In the genomic region with DNA sequence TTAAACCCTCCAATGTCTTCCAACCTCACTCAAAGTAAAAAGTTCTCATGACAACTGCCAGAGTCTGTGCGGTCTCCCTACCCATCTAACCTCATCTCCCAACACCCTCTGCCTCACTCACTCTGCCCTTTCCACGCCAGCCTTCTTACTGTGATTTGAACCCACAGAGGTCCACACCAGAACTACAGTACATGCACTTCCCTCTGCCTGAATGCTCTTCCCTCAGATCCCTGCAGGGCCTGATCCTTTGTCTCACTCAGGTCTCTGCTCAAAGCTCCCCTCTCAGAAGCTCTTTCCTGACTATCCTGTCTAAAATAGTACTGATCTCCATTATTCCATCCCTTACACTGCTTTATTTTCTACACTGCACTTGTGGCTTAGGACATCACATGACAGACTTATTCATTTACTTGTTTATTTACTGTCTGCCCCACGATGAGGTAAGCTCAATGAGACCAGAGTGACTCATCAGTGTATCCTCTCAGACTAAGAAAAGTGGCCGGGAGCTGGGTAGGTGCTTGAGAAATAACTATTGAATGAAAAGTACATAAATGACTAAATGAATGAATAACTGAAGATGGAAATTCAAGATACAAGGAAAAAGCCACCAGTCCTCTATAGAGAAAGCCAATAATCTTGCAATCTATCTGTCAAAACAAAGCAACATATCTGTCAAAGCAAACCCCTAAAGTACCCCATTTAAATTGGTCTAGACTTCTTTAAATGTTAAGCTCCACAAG, we compare ENCODE assay signal across 1 cellular context.
TF ChIP-seq lines count a peak whose summit lies in the region.

No MANE protein-coding gene starts in this region.

TF ChIP-seq in K562, 482 proteins besides CTCF, POLR2A, EP300 and RAD21 (continued from another document and continues in another):
- TF ChIP-seq TRIM28 (IDR thresholded peaks at IDR 0.05): no peak
- TF ChIP-seq BCLAF1 (IDR thresholded peaks at IDR 0.05; ENCODE audit: borderline replicate concordance in 1 of 2, control insufficient read depth in 1 of 2, low read depth in 2 of 2, low read length in 1 of 2): no peak
- no peak for TF ChIP-seq CREB3 (tag; conservative IDR thresholded peaks at IDR 0.05; ENCODE audit: low read depth)
- no peak for TF ChIP-seq ZNF3 (CRISPR knock-in tag; IDR thresholded peaks at IDR 0.05)
- TF ChIP-seq ETS1 (conservative IDR thresholded peaks at IDR 0.05; ENCODE audit: control insufficient read depth, low read depth, low read length): no peak
- TF ChIP-seq SAFB (IDR thresholded peaks at IDR 0.05; ENCODE audit: borderline replicate concordance, low read depth, low read length): no peak
- TF ChIP-seq HLTF (IDR thresholded peaks at IDR 0.05): no peak
- no peak for TF ChIP-seq SP2 (IDR thresholded peaks at IDR 0.05; ENCODE audit: extremely low read depth, low read depth, low read length, poor library complexity, severe bottlenecking)
- TF ChIP-seq CHD4 (IDR thresholded peaks at IDR 0.05; ENCODE audit: insufficient read depth, insufficient replicate concordance, low read depth, low read length, poor library complexity, severe bottlenecking): no peak
- no peak for TF ChIP-seq ZNF175 (CRISPR knock-in tag; IDR thresholded peaks at IDR 0.05; ENCODE audit: low read depth)
- TF ChIP-seq MAFF (IDR thresholded peaks at IDR 0.05; ENCODE audit: low read length): peak; percentile 9; the same call in 1 of the 2 replicates
- TF ChIP-seq SETDB1 (IDR thresholded peaks at IDR 0.05; ENCODE audit: low read length): no peak
- TF ChIP-seq ZNF384 (IDR thresholded peaks at IDR 0.05; ENCODE audit: low read depth, low read length): no peak
- peak; percentile 51; the same call in 1 of the 2 replicates for TF ChIP-seq MAFG (tag; conservative IDR thresholded peaks at IDR 0.05)
- peak; percentile 80 to 84; a peak in 3 of 4 replicates for TF ChIP-seq FOXA3 (CRISPR knock-in tag; conservative IDR thresholded peaks at IDR 0.05 in 1 of 2, IDR thresholded peaks at IDR 0.05 in 1 of 2)
- TF ChIP-seq ZBTB2 (IDR thresholded peaks at IDR 0.05): no peak
- TF ChIP-seq RCOR1 (IDR thresholded peaks at IDR 0.05; ENCODE audit: borderline replicate concordance in 1 of 2, low read depth in 2 of 2, low read length in 2 of 2): peak in 1 of 2 experiments; percentile 32; a peak in 1 of 4 replicates
- TF ChIP-seq ZNF717 (CRISPR knock-in tag; IDR thresholded peaks at IDR 0.05): no peak
- TF ChIP-seq PHF21A (IDR thresholded peaks at IDR 0.05; ENCODE audit: borderline replicate concordance, low read depth): no peak
- TF ChIP-seq PRMT5 (CRISPR knock-in tag; IDR thresholded peaks at IDR 0.05): no peak
- TF ChIP-seq, protein P1, sequence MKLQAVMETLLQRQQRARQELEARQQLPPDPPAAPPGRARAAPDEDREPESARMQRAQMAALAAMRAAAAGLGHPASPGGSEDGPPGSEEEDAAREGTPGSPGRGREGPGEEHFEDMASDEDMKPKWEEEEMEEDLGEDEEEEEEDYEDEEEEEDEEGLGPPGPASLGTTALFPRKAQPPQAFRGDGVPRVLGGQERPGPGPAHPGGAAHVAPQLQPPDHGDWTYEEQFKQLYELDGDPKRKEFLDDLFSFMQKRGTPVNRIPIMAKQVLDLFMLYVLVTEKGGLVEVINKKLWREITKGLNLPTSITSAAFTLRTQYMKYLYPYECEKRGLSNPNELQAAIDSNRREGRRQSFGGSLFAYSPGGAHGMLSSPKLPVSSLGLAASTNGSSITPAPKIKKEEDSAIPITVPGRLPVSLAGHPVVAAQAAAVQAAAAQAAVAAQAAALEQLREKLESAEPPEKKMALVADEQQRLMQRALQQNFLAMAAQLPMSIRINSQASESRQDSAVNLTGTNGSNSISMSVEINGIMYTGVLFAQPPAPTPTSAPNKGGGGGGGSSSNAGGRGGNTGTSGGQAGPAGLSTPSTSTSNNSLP (IDR thresholded peaks at IDR 0.05; ENCODE audit: borderline replicate concordance, low read depth, low read length): no peak
- TF ChIP-seq CXXC5 (CRISPR knock-in tag; IDR thresholded peaks at IDR 0.05): no peak
- no peak for TF ChIP-seq DMBX1 (CRISPR knock-in tag; IDR thresholded peaks at IDR 0.05; ENCODE audit: borderline replicate concordance)
- TF ChIP-seq JUND (IDR thresholded peaks at IDR 0.05; ENCODE audit: borderline replicate concordance, low read depth, low read length): peak; percentile 93
- TF ChIP-seq JUND (tag; IDR thresholded peaks at IDR 0.05; ENCODE audit: borderline replicate concordance, low read depth, low read length): peak; percentile 93
- TF ChIP-seq ZNF586 (CRISPR knock-in tag; conservative IDR thresholded peaks at IDR 0.05): no peak
- no peak for TF ChIP-seq ATF1 (CRISPR knock-in tag; IDR thresholded peaks at IDR 0.05)
- TF ChIP-seq ATF1 (tag; IDR thresholded peaks at IDR 0.05): no peak; the same call in 1 of the 2 replicates
- no peak for TF ChIP-seq XRCC5 (IDR thresholded peaks at IDR 0.05; ENCODE audit: low read depth, low read length)
- TF ChIP-seq BRF2 (IDR thresholded peaks at IDR 0.05; ENCODE audit: borderline replicate concordance, insufficient read depth, insufficient read length): no peak
- no peak for TF ChIP-seq HMBOX1 (IDR thresholded peaks at IDR 0.05)
- TF ChIP-seq HDAC3 (IDR thresholded peaks at IDR 0.05; ENCODE audit: borderline replicate concordance, partially characterized antibody): no peak
- peak; percentile 30; the same call in 1 of the 2 replicates for TF ChIP-seq MAFK (IDR thresholded peaks at IDR 0.05; ENCODE audit: low read length)
- TF ChIP-seq NCOA4 (IDR thresholded peaks at IDR 0.05; ENCODE audit: partially characterized antibody): no peak
- no peak for TF ChIP-seq RBFOX2 (IDR thresholded peaks at IDR 0.05; ENCODE audit: low read depth, low read length)
- no peak for TF ChIP-seq ELK3 (CRISPR knock-in tag; IDR thresholded peaks at IDR 0.05)
- peak; percentile 78; the same call in 1 of the 2 replicates for TF ChIP-seq SMARCE1 (IDR thresholded peaks at IDR 0.05)
- no peak for TF ChIP-seq TSC22D4 (tag; IDR thresholded peaks at IDR 0.05)
- no peak for TF ChIP-seq ZNF445 (CRISPR knock-in tag; IDR thresholded peaks at IDR 0.05; ENCODE audit: low read depth)
- peak; percentile 84 for TF ChIP-seq ATF7 (IDR thresholded peaks at IDR 0.05)
- no peak for TF ChIP-seq NR2C2 (CRISPR knock-in tag; IDR thresholded peaks at IDR 0.05)
- TF ChIP-seq NR2C2 (tag; IDR thresholded peaks at IDR 0.05): peak; percentile 0; the same call in 1 of the 2 replicates
- TF ChIP-seq ZNF830 (CRISPR knock-in tag; IDR thresholded peaks at IDR 0.05): no peak
- TF ChIP-seq MECOM (CRISPR knock-in tag; IDR thresholded peaks at IDR 0.05): no peak
- TF ChIP-seq SMAD2 (IDR thresholded peaks at IDR 0.05; ENCODE audit: low read depth, low read length): no peak
- TF ChIP-seq EWSR1 (IDR thresholded peaks at IDR 0.05; ENCODE audit: borderline replicate concordance, low read depth, partially characterized antibody): no peak
- no peak for TF ChIP-seq ZNF764 (CRISPR knock-in tag; IDR thresholded peaks at IDR 0.05; ENCODE audit: low read depth)
- TF ChIP-seq THRB (CRISPR knock-in tag; conservative IDR thresholded peaks at IDR 0.05): no peak
- TF ChIP-seq, protein P2, sequence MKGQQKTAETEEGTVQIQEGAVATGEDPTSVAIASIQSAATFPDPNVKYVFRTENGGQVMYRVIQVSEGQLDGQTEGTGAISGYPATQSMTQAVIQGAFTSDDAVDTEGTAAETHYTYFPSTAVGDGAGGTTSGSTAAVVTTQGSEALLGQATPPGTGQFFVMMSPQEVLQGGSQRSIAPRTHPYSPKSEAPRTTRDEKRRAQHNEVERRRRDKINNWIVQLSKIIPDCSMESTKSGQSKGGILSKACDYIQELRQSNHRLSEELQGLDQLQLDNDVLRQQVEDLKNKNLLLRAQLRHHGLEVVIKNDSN (CRISPR knock-in tag; IDR thresholded peaks at IDR 0.05): peak; percentile 56
- TF ChIP-seq ZNF143 (CRISPR knock-in tag; IDR thresholded peaks at IDR 0.05): no peak
